ENCODE assay signal across 1 cellular context in the genomic region with DNA sequence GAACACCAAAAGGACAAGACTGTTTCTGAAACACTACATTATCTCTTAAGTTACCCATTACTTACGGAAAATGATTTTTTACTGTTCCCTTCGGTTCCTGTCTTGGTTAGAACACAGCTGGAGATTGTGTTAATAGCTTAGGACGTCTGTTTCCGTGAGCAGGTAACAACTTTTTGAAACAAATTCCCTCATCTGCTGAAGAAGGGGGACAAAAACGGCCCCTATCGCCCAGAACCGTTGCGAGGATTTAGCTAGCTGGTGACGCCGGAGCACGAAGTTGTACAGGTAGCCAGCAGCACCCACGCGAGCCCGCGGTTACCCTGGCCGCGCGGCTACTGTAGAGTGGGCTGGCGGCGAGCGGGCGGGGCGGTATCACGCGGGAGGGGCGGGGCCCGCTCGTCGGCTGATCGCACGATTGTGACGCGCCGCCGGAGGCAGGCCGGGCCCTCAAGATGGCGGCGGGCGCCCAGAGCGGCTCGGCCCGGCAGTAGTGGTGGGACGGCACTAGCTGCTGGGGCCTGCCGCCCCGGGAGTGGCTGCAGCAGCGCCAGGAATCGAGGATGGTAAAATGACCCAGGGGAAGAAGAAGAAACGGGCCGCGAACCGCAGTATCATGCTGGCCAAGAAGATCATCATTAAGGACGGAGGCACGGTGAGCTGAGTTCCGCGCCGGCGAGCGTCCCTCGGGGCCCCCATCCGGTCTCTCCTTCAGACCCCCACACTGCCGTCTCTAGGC.
TF ChIP-seq lines count a peak whose summit lies in the region.

No MANE protein-coding gene starts in this region.

TF ChIP-seq in HCT116, 20 proteins besides CTCF, POLR2A, EP300 and RAD21 (continued from another document):
- TF ChIP-seq REST (IDR thresholded peaks at IDR 0.05; ENCODE audit: low read depth), result no peak
- peak; percentile 97 for TF ChIP-seq POLR2AphosphoS5 (IDR thresholded peaks at IDR 0.05; ENCODE audit: low read depth, low read length)
- TF ChIP-seq EZH2phosphoT487 (IDR thresholded peaks at IDR 0.05; ENCODE audit: borderline replicate concordance), result no peak
- TF ChIP-seq SIN3A (IDR thresholded peaks at IDR 0.05; ENCODE audit: low read depth), result peak; percentile 92
- TF ChIP-seq SP1 (IDR thresholded peaks at IDR 0.05; ENCODE audit: low read depth), result peak; percentile 28; the same call in 1 of the 2 replicates
- peak; percentile 97 for TF ChIP-seq YY1 (IDR thresholded peaks at IDR 0.05; ENCODE audit: extremely low read depth, insufficient replicate concordance, low read depth, low read length)
